ENCODE assay signal across 24 cellular contexts in the genomic region with DNA sequence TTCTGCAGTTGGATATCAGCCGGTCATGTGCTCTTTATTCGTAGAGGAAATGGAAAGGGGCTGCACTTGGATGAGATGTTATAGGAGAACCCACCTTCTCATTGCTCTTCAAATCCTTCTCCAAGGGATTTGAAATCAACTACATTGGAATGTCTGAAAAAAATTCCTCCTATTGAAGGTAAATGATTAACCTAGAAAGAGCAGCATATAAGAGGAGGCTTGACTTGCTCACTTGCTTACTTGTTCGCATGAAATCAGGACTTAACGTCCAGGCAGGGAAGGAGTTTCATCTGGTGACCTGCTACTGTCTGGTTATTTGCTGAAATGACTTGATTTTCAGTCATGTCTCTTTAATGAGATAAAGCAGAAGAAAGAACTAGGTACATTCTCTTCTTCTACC.
DNase-seq lines count a peak whose midpoint lies in the region; ATAC-seq and TF ChIP-seq lines count a peak whose summit lies in the region.
"Had no signal": no experiment of that assay in that cellular context is flagged by ENCODE, and none has a peak within 500 bp of the region (broad histone marks: within the 10 kb centered on the region; RNA-seq: fewer than 3 reads in every experiment).

No MANE protein-coding gene starts in this region.

- no peaks in the 10 kb centered on the region for H3K36me3 ChIP-seq in left lung

- H3K4me3 ChIP-seq in epithelial cell of proximal tubule (ENCODE audit: low read depth, low read length) (no peak overlapping the region), left lung (no peak overlapping the region)
- H3K4me3 ChIP-seq: GM23248, SK-N-MC had no signal

- intact Hi-C loops in left lung (cut with DNase I), result no loop called here

- no peak overlapping the region for H3K27ac ChIP-seq in left lung
- H3K27ac ChIP-seq: GM23248, SK-N-MC had no signal

- in situ Hi-C loops in ACHN (cut with HindIII; ENCODE audit: low pct_ligation_motif_present, low pct_unique_long_range_greater_than_20kb, low sequenced_read_pairs), result no loop called here

- peak; percentile 57 for DNase-seq in ACHN
- peak; percentile 59 for DNase-seq in DMS53 (lab: John Stamatoyannopoulos, UW)
- DNase-seq in epithelial cell of proximal tubule (ENCODE audit: low read depth), result peak; percentile 49
- no peak for DNase-seq in left lung
- DNase-seq in activated CD4-positive, alpha-beta T cell treated with anti-CD3 and anti-CD28 coated beads for 4 hours, result no peak
- DNase-seq in cerebellum (ENCODE audit: low spot score), result no peak
- DNase-seq in SK-N-DZ (ENCODE audit: low spot score), result no peak
- no peak for DNase-seq in DMS79 (lab: John Stamatoyannopoulos, UW)
- DNase-seq: 8988T; CD4-positive, alpha-beta T cell; DND-41; GM23248; H7; NCI-H1092 treated with DMSO at 0.1 percent for 48 hours; NCI-H1436; NCI-H187; NCI-H2081 treated with DMSO at 0.1 percent for 48 hours; NCI-H2171; NCI-H226; NCI-H510A; NCI-H69; SHP77 treated with DMSO at 0.1 percent for 48 hours had no signal

- TF ChIP-seq CTCF in epithelial cell of proximal tubule (conservative IDR thresholded peaks at IDR 0.05; ENCODE audit: low read depth, low read length) (no peak), left lung (IDR thresholded peaks at IDR 0.05) (no peak)

- H3K4me1 ChIP-seq in left lung, result no peaks in the 10 kb centered on the region

- H3K9me3 ChIP-seq in left lung, result no peaks in the 10 kb centered on the region

- H3K27me3 ChIP-seq in left lung, result no peaks in the 10 kb centered on the region

- peak; percentile 67 for ATAC-seq in left lung
- ATAC-seq: Panc1 had no signal

Comparison
In these comparisons a context has a peak if more than half of its experiments do, and no peak if none do; other contexts are left out.
1. DNase-seq: peak in ACHN (single experiment), DMS53 (single experiment) and epithelial cell of proximal tubule (single experiment); none in left lung (0 of 2), activated CD4-positive, alpha-beta T cell treated with anti-CD3 and anti-CD28 coated beads for 4 hours (0 of 2), cerebellum (single experiment), SK-N-DZ (single experiment) and DMS79 (single experiment).